Comparison of ENCODE assay signal across 19 cellular contexts in genomic region chr20:29687438-29687837, GRCh38.
DNase-seq lines count a peak whose midpoint lies in the region; ATAC-seq, FAIRE-seq and TF ChIP-seq lines count a peak whose summit lies in the region.
"Had no signal": no experiment of that assay in that cellular context is flagged by ENCODE, and none has a peak within 500 bp of the region (broad histone marks: within the 10 kb centered on the region; RNA-seq: fewer than 3 reads in every experiment).

No MANE protein-coding gene starts in this region.

- intact Hi-C loops in K562 (cut with micrococcal nuclease) = no loop called here

- CTCF ChIA-PET in K562 (lab: Yijun Ruan, JAX; ENCODE audit: low intra/inter-chr PET ratio) = no interaction called here

- FAIRE-seq in K562 (lab: Jason Lieb, UNC) = no peak
- FAIRE-seq: G401.6, GM12891, GM19239, H1 had no signal

- ATAC-seq in K562 = peak; percentile 48; the same call in 2 of the 3 replicates
- ATAC-seq in stimulated activated memory B cell treated with anti-CD40 and anti-IgM and Interleukin-4, amounts not matched to agents 10 μg/mL and 1 μg/mL and 100 μg/mL, for 72 hours = no peak

- H3K79me2 ChIP-seq in K562 (ENCODE audit: control insufficient read depth, insufficient read depth, low read length) = no peaks in the 10 kb centered on the region

- no peak overlapping the region for H3K27ac Mint-ChIP-seq in stimulated activated memory B cell treated with anti-CD40 and anti-IgM and Interleukin-4, amounts not matched to agents 10 μg/mL and 1 μg/mL and 100 μg/mL, for 72 hours
- H3K27ac Mint-ChIP-seq: CD14-positive monocyte; CD4-positive, alpha-beta memory T cell; H9 had no signal

- H3K9me1 ChIP-seq in K562 (ENCODE audit: control insufficient read depth, insufficient read depth, low read length) = no peaks in the 10 kb centered on the region

- H3K27ac ChIP-seq in K562 (ENCODE audit: extremely low read depth, low read depth, low read length) = no peak overlapping the region
- H3K27ac ChIP-seq: BLaER1 had no signal

- no peak overlapping the region for H3K4me2 ChIP-seq in K562 (ENCODE audit: insufficient read depth, low read length)
- H3K4me2 ChIP-seq: BLaER1 had no signal

- no peak overlapping the region for H3K9ac ChIP-seq in K562 (ENCODE audit: insufficient read depth in 1 of 2, low read depth in 2 of 2, low read length in 2 of 2)
- H3K9ac ChIP-seq: BLaER1 had no signal

- TF ChIP-seq CTCF in K562 (IDR thresholded peaks at IDR 0.05 in 2 of 3, conservative IDR thresholded peaks at IDR 0.05 in 1 of 3; ENCODE audit: insufficient read depth in 2 of 3, low read depth in 1 of 3, low read length in 3 of 3) = no peak

- H3K9me3 Mint-ChIP-seq in stimulated activated memory B cell treated with anti-CD40 and anti-IgM and Interleukin-4, amounts not matched to agents 10 μg/mL and 1 μg/mL and 100 μg/mL, for 72 hours = peaks cover 4% of the 10 kb centered on the region

- H3K4me3 Mint-ChIP-seq in stimulated activated memory B cell treated with anti-CD40 and anti-IgM and Interleukin-4, amounts not matched to agents 10 μg/mL and 1 μg/mL and 100 μg/mL, for 72 hours = no peak overlapping the region
- H3K4me3 Mint-ChIP-seq: CD14-positive monocyte; CD4-positive, alpha-beta memory T cell; H9 had no signal

- H3K27me3 ChIP-seq in K562 (ENCODE audit: control insufficient read depth in 2 of 2, insufficient read depth in 2 of 2, low read length in 2 of 2) = no peaks in the 10 kb centered on the region
- H3K27me3 ChIP-seq: BLaER1 had no signal

- TF ChIP-seq RAD21 in K562 (CRISPR knock-in tag; conservative IDR thresholded peaks at IDR 0.05 in 1 of 2, IDR thresholded peaks at IDR 0.05 in 1 of 2) = no peak

- no peaks in the 10 kb centered on the region for H3K4me1 Mint-ChIP-seq in stimulated activated memory B cell treated with anti-CD40 and anti-IgM and Interleukin-4, amounts not matched to agents 10 μg/mL and 1 μg/mL and 100 μg/mL, for 72 hours
- H3K4me1 Mint-ChIP-seq: CD14-positive monocyte; CD4-positive, alpha-beta memory T cell; H9 had no signal

- no peaks in the 10 kb centered on the region for H3K9me3 ChIP-seq in K562 (replicated peaks; ENCODE audit: control insufficient read depth, insufficient read depth, low read depth, low read length)

- no peaks in the 10 kb centered on the region for H3K36me3 ChIP-seq in K562 (ENCODE audit: control insufficient read depth, insufficient read depth, low read length)
- H3K36me3 ChIP-seq: BLaER1 had no signal

- no peak overlapping the region for H3K4me3 ChIP-seq in K562
- H3K4me3 ChIP-seq: BLaER1 had no signal

- H3K36me3 Mint-ChIP-seq in stimulated activated memory B cell treated with anti-CD40 and anti-IgM and Interleukin-4, amounts not matched to agents 10 μg/mL and 1 μg/mL and 100 μg/mL, for 72 hours = no peaks in the 10 kb centered on the region
- H3K36me3 Mint-ChIP-seq: CD14-positive monocyte; CD4-positive, alpha-beta memory T cell had no signal

- in situ Hi-C loops in K562 (cut with MboI) = loop anchor here (10.0 kb wide), 1 partner anchor 57 kb away; no protein-coding TSS in a partner anchor
- in situ Hi-C loops in G401 (cut with HindIII; ENCODE audit: low sequenced_read_pairs) = no loop called here

- WGBS in K562 (ENCODE audit: insufficient coverage, low coverage, missing lambda C conversion rate) = 23% methylated on average over 14 of the region's 14 CpGs

- POLR2A ChIA-PET in K562 (lab: Yijun Ruan, JAX) = no interaction called here

- no TSS peak for BruUV-seq in K562 (replicated peaks; lab: Mats Ljungman, UMichigan)

- H4K20me1 ChIP-seq in K562 (replicated peaks; ENCODE audit: control insufficient read depth, insufficient read depth, low read length) = no peaks in the 10 kb centered on the region
- H4K20me1 ChIP-seq: BLaER1 had no signal

- peak; percentile 25 for DNase-seq in DMS53 (lab: John Stamatoyannopoulos, UW)
- DNase-seq in DMS53 treated with DMSO at 0.1 percent for 48 hours (lab: John Stamatoyannopoulos, UW; ENCODE audit: unreplicated experiment) = no peak
- DNase-seq in M059J (ENCODE audit: low read depth) = peak; percentile 10
- DNase-seq in K562 (ENCODE audit: extremely low read depth in 1 of 4, low spot score in 3 of 4) = peak in 1 of 4 experiments; percentile 6
- DNase-seq in G401 (ENCODE audit: low spot score) = no peak
- DNase-seq in activated effector memory CD4-positive, alpha-beta T cell treated with anti-CD3 and anti-CD28 coated beads, Interleukin-2, amount 50 U/mL, for 16 hours = no peak
- DNase-seq: 8988T; Calu3; CD4-positive, alpha-beta memory T cell; DMS79 treated with DMSO at 0.1 percent for 48 hours; EL; H9 had no signal

- peak overlapping the region; percentile 72; the same call in 1 of the 2 replicates for H2AFZ ChIP-seq in K562 (ENCODE audit: low read depth, low read length)

- no peaks in the 10 kb centered on the region for H3K27me3 Mint-ChIP-seq in stimulated activated memory B cell treated with anti-CD40 and anti-IgM and Interleukin-4, amounts not matched to agents 10 μg/mL and 1 μg/mL and 100 μg/mL, for 72 hours
- H3K27me3 Mint-ChIP-seq: CD4-positive, alpha-beta memory T cell had no signal

- no peak for TF ChIP-seq POLR2A in K562 (conservative IDR thresholded peaks at IDR 0.05)

- H3K4me1 ChIP-seq in K562 (replicated peaks in 1 of 2; ENCODE audit: control insufficient read depth in 2 of 2, insufficient read depth in 2 of 2, low read length in 2 of 2) = peaks cover 0 to 12% of the 10 kb centered on the region in 2 experiments; a peak in 3 of 5 replicates
- H3K4me1 ChIP-seq: BLaER1 had no signal

- no peak for TF ChIP-seq EP300 in K562 (IDR thresholded peaks at IDR 0.05; ENCODE audit: low read length)

TF ChIP-seq in K562, 482 proteins besides CTCF, POLR2A, EP300 and RAD21:
- TF ChIP-seq ZNF696 (CRISPR knock-in tag; conservative IDR thresholded peaks at IDR 0.05) (no peak), KDM4B (IDR thresholded peaks at IDR 0.05; ENCODE audit: borderline replicate concordance in 2 of 2, low read depth in 1 of 2) (no peak), FOXM1 (IDR thresholded peaks at IDR 0.05; ENCODE audit: low read depth) (no peak), FOXM1 (CRISPR knock-in tag; IDR thresholded peaks at IDR 0.05; ENCODE audit: low read depth) (no peak)
TF ChIP-seq in K562: peak in this region for 0.

Comparison
In these comparisons a context has a peak if more than half of its experiments do, and no peak if none do; other contexts are left out.
1. DNase-seq: peak in DMS53 (single experiment) and M059J (single experiment); none in DMS53 treated with DMSO at 0.1 percent for 48 hours (single experiment), G401 (single experiment) and activated effector memory CD4-positive, alpha-beta T cell treated with anti-CD3 and anti-CD28 coated beads, Interleukin-2, amount 50 U/mL, for 16 hours (single experiment).